ENCODE assay signal across 8 cellular contexts in the genomic region with DNA sequence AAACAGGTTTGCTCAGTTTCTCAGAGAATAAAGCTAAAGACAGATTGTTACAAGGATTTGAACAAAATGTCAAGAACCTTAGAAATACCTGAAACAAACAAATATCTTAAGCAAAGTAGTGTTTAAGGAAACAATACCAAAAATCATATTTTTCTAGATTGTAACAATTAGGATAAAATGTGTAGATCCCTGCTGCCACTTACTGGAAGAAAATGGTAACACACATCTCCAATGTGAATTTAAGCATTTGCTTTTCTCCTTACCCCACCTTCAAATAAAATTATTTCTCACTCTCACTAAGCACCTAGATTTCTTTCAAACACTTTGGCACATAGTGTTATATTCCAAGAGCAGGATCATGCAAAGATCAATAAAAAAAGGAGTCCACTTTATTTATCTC. TPM values are rescaled to one million over a fixed set of nuclear protein-coding genes. Genes with fewer than 3 reads are reported as not detected.
A peak's percentile ranks its signal among the peaks of the same experiment; 100 is the strongest.
DNase-seq lines count a peak whose midpoint lies in the region; ATAC-seq and TF ChIP-seq lines count a peak whose summit lies in the region.

No MANE protein-coding gene starts in this region.

- H3K4me1 Mint-ChIP-seq in glutamatergic neuron (ENCODE audit: low read depth, unreplicated experiment): no peaks in the 10 kb centered on the region
- H3K4me1 Mint-ChIP-seq in activated naive CD4-positive, alpha-beta T cell treated with anti-CD3 and anti-CD28 coated beads for 36 hours (ENCODE audit: low read depth): no peaks in the 10 kb centered on the region

- no peak overlapping the region for H3K27ac Mint-ChIP-seq in glutamatergic neuron (ENCODE audit: unreplicated experiment)
- H3K27ac Mint-ChIP-seq in activated naive CD4-positive, alpha-beta T cell treated with anti-CD3 and anti-CD28 coated beads for 36 hours: no peak overlapping the region

- no peaks in the 10 kb centered on the region for H3K36me3 Mint-ChIP-seq in glutamatergic neuron (ENCODE audit: unreplicated experiment)
- H3K36me3 Mint-ChIP-seq in activated naive CD4-positive, alpha-beta T cell treated with anti-CD3 and anti-CD28 coated beads for 36 hours (ENCODE audit: low read depth): peaks cover 19% of the 10 kb centered on the region

- no peak overlapping the region for H3K4me3 Mint-ChIP-seq in glutamatergic neuron (ENCODE audit: unreplicated experiment)
- H3K4me3 Mint-ChIP-seq in activated naive CD4-positive, alpha-beta T cell treated with anti-CD3 and anti-CD28 coated beads for 36 hours: no peak overlapping the region

- H3K9me3 Mint-ChIP-seq in glutamatergic neuron (ENCODE audit: unreplicated experiment): no peaks in the 10 kb centered on the region
- H3K9me3 Mint-ChIP-seq in activated naive CD4-positive, alpha-beta T cell treated with anti-CD3 and anti-CD28 coated beads for 36 hours: no peaks in the 10 kb centered on the region

- DNase-seq in AG04449 (ENCODE audit: low read depth, low spot score) (no peak), SK-MEL-5 (ENCODE audit: low read depth, low spot score) (peak; percentile 42), glutamatergic neuron (no peak)
- DNase-seq in activated naive CD4-positive, alpha-beta T cell treated with anti-CD3 and anti-CD28 coated beads for 36 hours: no peak
- DNase-seq in stimulated activated CD8-positive, alpha-beta memory T cell treated with anti-CD3 and anti-CD28 coated beads, Interleukin-4, amount 100 ng/mL, for 48 hours: no peak
- no peak for DNase-seq in activated CD4-positive, alpha-beta T cell treated with anti-CD3 and anti-CD28 coated beads, Interleukin-2, amount 50 U/mL, for 1 hour

- no peak for ATAC-seq in HG03196 (IDR thresholded peaks at IDR 0.05; ENCODE audit: unreplicated experiment)

- in situ Hi-C loops in SK-MEL-5 (cut with HindIII; ENCODE audit: low pct_unique_long_range_greater_than_20kb, low sequenced_read_pairs): no loop called here

- peak; percentile 40 for TF ChIP-seq CTCF in AG04449 (IDR thresholded peaks at IDR 0.05; ENCODE audit: insufficient read depth, low read length, missing control alignments)
- peak; percentile 42 for TF ChIP-seq CTCF in GM12873 (IDR thresholded peaks at IDR 0.05; ENCODE audit: insufficient read depth, low read depth, low read length, missing control alignments)
- TF ChIP-seq CTCF in glutamatergic neuron (IDR thresholded peaks at IDR 0.05; ENCODE audit: partially characterized antibody, unreplicated experiment): peak; percentile 65

- no peaks in the 10 kb centered on the region for H3K27me3 Mint-ChIP-seq in glutamatergic neuron (ENCODE audit: unreplicated experiment)
- no peaks in the 10 kb centered on the region for H3K27me3 Mint-ChIP-seq in activated naive CD4-positive, alpha-beta T cell treated with anti-CD3 and anti-CD28 coated beads for 36 hours (ENCODE audit: low read depth)

- H3K4me3 ChIP-seq in AG04449 (ENCODE audit: low read depth, low read length): no peak overlapping the region

- intact Hi-C loops in activated naive CD4-positive, alpha-beta T cell treated with anti-CD3 and anti-CD28 coated beads for 36 hours (cut with micrococcal nuclease): loop anchor here (5.0 to 10.0 kb wide), 2 partner anchors 107 to 399 kb away; no protein-coding TSS in a partner anchor

- CTCF ChIA-PET in AG04449 (lab: Yijun Ruan, JAX): interaction anchor here (0.9 to 5.6 kb wide), 8 partner anchors 9 to 401 kb away, joined by 3 to 45 read pairs (median 4); no protein-coding TSS in a partner anchor
- CTCF ChIA-PET in activated naive CD4-positive, alpha-beta T cell treated with anti-CD3 and anti-CD28 coated beads for 36 hours (lab: Charles Lee): no interaction called here

- POLR2A ChIA-PET in AG04449 (lab: Yijun Ruan, JAX): no interaction called here

RNA-seq across cellular contexts. Expression of gene SUCLG1, which starts 34.9 kb away (rescaled TPM):
- 184 and 194 TPM in 2 replicates for total RNA-seq in SK-MEL-5 (2014; rRNA removed; shearing (Covaris generic))
- 182 and 197 TPM in 2 replicates for polyA plus RNA-seq in SK-MEL-5 (2015; cell fraction: cytosol; rRNA removed)
- 134 and 144 TPM in 2 replicates for polyA plus RNA-seq in SK-MEL-5 (2015; cell fraction: nucleus; rRNA removed)
- total RNA-seq in glutamatergic neuron (ENCODE audit: unreplicated experiment): 68.5 TPM
- total RNA-seq in activated naive CD4-positive, alpha-beta T cell treated with anti-CD3 and anti-CD28 coated beads for 36 hours: 10 to 100 TPM; 75.3 to 80.7 TPM
